ENCODE assay signal across 1 cellular context in the genomic region with DNA sequence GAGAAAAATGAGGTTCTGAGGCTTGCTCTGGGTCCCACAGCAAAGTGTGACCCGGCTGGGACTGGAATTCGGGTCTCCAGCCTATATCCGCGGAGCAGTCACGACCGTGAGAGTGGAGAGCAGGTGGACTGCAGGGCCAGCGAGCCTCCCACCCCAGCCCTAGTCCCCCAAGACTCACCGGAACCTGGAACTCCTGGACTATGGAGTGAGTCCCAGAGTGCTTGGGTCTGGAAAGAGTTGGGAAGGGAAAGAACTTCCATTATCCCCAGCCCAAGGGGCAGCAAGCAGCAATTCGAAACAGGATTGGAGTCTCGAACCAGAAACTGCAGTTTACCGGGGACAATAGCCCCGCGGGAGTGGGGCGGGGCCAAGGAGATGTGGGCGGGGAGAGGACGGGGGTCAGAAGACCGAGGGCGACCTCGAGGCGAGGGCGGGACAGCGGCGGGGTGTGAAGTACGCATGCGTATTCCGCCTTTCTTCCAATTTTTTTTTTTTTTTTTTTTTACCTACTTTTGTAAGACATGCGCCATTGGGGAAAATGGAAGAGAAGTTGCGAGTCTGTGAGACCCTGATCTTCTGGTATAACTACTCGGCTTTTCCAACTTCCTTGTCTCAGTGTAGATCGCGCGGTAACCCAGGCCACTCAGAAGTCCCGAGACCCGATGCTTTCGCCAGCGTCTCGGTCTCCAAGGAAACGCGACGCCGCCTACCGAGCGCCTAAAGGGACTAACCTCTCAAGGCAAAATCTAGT.
TF ChIP-seq lines count a peak whose summit lies in the region.

A gene with protein sequence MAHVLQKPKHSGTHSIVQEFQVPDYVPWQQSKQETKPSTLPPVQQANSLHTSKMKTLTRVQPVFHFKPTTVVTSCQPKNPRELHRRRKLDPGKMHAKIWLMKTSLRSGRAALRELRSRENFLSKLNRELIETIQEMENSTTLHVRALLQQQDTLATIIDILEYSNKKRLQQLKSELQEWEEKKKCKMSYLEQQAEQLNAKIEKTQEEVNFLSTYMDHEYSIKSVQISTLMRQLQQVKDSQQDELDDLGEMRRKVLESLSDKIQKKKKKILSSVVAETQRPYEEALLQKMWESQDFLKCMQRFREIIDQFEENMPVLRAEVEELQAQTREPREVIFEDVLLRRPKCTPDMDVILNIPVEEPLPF (minus strand): TSS at position 670 of the 751 bp plus-strand sequence. CDS start 140 bp downstream, at position 530.

TF ChIP-seq in H1, 55 proteins besides CTCF, POLR2A, EP300 and RAD21 (continues in another document):
- TF ChIP-seq CBX8 (IDR thresholded peaks at IDR 0.05; ENCODE audit: borderline replicate concordance, low read depth, low read length) (no peak), RFX5 (IDR thresholded peaks at IDR 0.05; ENCODE audit: borderline replicate concordance, low read depth, low read length) (0 out of 2 replicates have a peak, but pooled peaks have one; percentile 26), HDAC2 (IDR thresholded peaks at IDR 0.05; ENCODE audit: borderline replicate concordance in 1 of 2, low read depth in 2 of 2, low read length in 2 of 2) (no peak), SP4 (IDR thresholded peaks at IDR 0.05; ENCODE audit: low read length) (0 out of 2 replicates have a peak, but pooled peaks have one; percentile 49), SP1 (IDR thresholded peaks at IDR 0.05; ENCODE audit: low read depth, low read length) (peak; percentile 50; the same call in 1 of the 2 replicates), RBBP5 (IDR thresholded peaks at IDR 0.05; ENCODE audit: borderline replicate concordance, low read depth, low read length) (no peak), TAF1 (IDR thresholded peaks at IDR 0.05; ENCODE audit: low read depth, low read length) (peak; percentile 53; the same call in 1 of the 2 replicates), BACH1 (IDR thresholded peaks at IDR 0.05; ENCODE audit: low read length) (no peak), JUN (IDR thresholded peaks at IDR 0.05; ENCODE audit: low read depth, low read length) (no peak), EGR1 (IDR thresholded peaks at IDR 0.05; ENCODE audit: borderline replicate concordance, low read depth, low read length) (no peak), CHD1 (IDR thresholded peaks at IDR 0.05; ENCODE audit: low read depth, low read length) (no peak), POLR2AphosphoS5 (IDR thresholded peaks at IDR 0.05; ENCODE audit: low read depth, low read length) (no peak), RNF2 (IDR thresholded peaks at IDR 0.05; ENCODE audit: borderline replicate concordance, low read depth, low read length, missing control alignments, poor library complexity, severe bottlenecking) (no peak), BCL11A (IDR thresholded peaks at IDR 0.05; ENCODE audit: low read depth in 2 of 2, low read length in 2 of 2) (no peak), SRF (IDR thresholded peaks at IDR 0.05; ENCODE audit: low read depth, low read length) (no peak), CBX5 (IDR thresholded peaks at IDR 0.05; ENCODE audit: low read depth, low read length) (no peak), SIN3A (conservative IDR thresholded peaks at IDR 0.05 in 1 of 2, IDR thresholded peaks at IDR 0.05 in 1 of 2; ENCODE audit: low read depth in 1 of 2, low read length in 2 of 2) (peak; percentile 87 to 99; a peak in 3 of 4 replicates), SUZ12 (IDR thresholded peaks at IDR 0.05; ENCODE audit: low read length) (no peak), ATF3 (IDR thresholded peaks at IDR 0.05; ENCODE audit: insufficient read depth, low read depth, low read length) (no peak), CREB1 (IDR thresholded peaks at IDR 0.05) (no peak), SAP30 (IDR thresholded peaks at IDR 0.05; ENCODE audit: insufficient read depth, insufficient replicate concordance, low read length) (peak; percentile 80), RXRA (IDR thresholded peaks at IDR 0.05; ENCODE audit: insufficient read depth, low read depth, low read length) (no peak), FOSL1 (IDR thresholded peaks at IDR 0.05; ENCODE audit: insufficient read depth, low read depth, low read length) (no peak), GABPA (IDR thresholded peaks at IDR 0.05; ENCODE audit: borderline replicate concordance, insufficient read depth, low read length) (no peak), TAF7 (optimal IDR thresholded peaks at IDR 0.05; ENCODE audit: borderline replicate concordance, low read depth, low read length) (no peak), KDM1A (IDR thresholded peaks at IDR 0.05; ENCODE audit: borderline replicate concordance, low read length) (no peak), KDM4A (IDR thresholded peaks at IDR 0.05; ENCODE audit: low read depth, low read length, severe bottlenecking) (peak; percentile 63), SIRT6 (IDR thresholded peaks at IDR 0.05; ENCODE audit: low read length) (no peak), CHD2 (IDR thresholded peaks at IDR 0.05; ENCODE audit: low read length) (peak; percentile 85), HDAC6 (IDR thresholded peaks at IDR 0.05; ENCODE audit: low read depth, low read length) (no peak), KDM5A (IDR thresholded peaks at IDR 0.05; ENCODE audit: low read length) (no peak), TBP (IDR thresholded peaks at IDR 0.05; ENCODE audit: low read depth, low read length) (no peak), BRCA1 (IDR thresholded peaks at IDR 0.05; ENCODE audit: low read depth, low read length) (peak; percentile 61), CEBPB (IDR thresholded peaks at IDR 0.05; ENCODE audit: low read depth, low read length) (no peak), YY1 (IDR thresholded peaks at IDR 0.05; ENCODE audit: low read depth, low read length) (no peak), SP2 (IDR thresholded peaks at IDR 0.05; ENCODE audit: low read length) (no peak), GTF2F1 (IDR thresholded peaks at IDR 0.05; ENCODE audit: borderline replicate concordance, low read depth, low read length) (no peak), NRF1 (IDR thresholded peaks at IDR 0.05; ENCODE audit: low read depth, low read length) (no peak), TEAD4 (IDR thresholded peaks at IDR 0.05; ENCODE audit: low read depth, low read length) (0 out of 2 replicates have a peak, but pooled peaks have one; percentile 4), ZNF274 (IDR thresholded peaks at IDR 0.05; ENCODE audit: borderline replicate concordance, extremely low read depth, low read length) (no peak), EZH2 (IDR thresholded peaks at IDR 0.05; ENCODE audit: low read depth, low read length, severe bottlenecking) (no peak), ASH2L (IDR thresholded peaks at IDR 0.05; ENCODE audit: low read length) (peak; percentile 47), MAFK (IDR thresholded peaks at IDR 0.05; ENCODE audit: low read depth, low read length) (no peak), JUND (IDR thresholded peaks at IDR 0.05; ENCODE audit: low read length) (no peak), PHF8 (conservative IDR thresholded peaks at IDR 0.05; ENCODE audit: low read depth, low read length) (no peak), NANOG (IDR thresholded peaks at IDR 0.05; ENCODE audit: insufficient read depth, low read depth, low read length, poor library complexity, severe bottlenecking) (no peak), SIX5 (IDR thresholded peaks at IDR 0.05; ENCODE audit: low read depth, low read length) (no peak)
- TF ChIP-seq, protein P1, sequence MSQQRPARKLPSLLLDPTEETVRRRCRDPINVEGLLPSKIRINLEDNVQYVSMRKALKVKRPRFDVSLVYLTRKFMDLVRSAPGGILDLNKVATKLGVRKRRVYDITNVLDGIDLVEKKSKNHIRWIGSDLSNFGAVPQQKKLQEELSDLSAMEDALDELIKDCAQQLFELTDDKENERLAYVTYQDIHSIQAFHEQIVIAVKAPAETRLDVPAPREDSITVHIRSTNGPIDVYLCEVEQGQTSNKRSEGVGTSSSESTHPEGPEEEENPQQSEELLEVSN (IDR thresholded peaks at IDR 0.05), result peak; percentile 96
- TF ChIP-seq, protein P2, sequence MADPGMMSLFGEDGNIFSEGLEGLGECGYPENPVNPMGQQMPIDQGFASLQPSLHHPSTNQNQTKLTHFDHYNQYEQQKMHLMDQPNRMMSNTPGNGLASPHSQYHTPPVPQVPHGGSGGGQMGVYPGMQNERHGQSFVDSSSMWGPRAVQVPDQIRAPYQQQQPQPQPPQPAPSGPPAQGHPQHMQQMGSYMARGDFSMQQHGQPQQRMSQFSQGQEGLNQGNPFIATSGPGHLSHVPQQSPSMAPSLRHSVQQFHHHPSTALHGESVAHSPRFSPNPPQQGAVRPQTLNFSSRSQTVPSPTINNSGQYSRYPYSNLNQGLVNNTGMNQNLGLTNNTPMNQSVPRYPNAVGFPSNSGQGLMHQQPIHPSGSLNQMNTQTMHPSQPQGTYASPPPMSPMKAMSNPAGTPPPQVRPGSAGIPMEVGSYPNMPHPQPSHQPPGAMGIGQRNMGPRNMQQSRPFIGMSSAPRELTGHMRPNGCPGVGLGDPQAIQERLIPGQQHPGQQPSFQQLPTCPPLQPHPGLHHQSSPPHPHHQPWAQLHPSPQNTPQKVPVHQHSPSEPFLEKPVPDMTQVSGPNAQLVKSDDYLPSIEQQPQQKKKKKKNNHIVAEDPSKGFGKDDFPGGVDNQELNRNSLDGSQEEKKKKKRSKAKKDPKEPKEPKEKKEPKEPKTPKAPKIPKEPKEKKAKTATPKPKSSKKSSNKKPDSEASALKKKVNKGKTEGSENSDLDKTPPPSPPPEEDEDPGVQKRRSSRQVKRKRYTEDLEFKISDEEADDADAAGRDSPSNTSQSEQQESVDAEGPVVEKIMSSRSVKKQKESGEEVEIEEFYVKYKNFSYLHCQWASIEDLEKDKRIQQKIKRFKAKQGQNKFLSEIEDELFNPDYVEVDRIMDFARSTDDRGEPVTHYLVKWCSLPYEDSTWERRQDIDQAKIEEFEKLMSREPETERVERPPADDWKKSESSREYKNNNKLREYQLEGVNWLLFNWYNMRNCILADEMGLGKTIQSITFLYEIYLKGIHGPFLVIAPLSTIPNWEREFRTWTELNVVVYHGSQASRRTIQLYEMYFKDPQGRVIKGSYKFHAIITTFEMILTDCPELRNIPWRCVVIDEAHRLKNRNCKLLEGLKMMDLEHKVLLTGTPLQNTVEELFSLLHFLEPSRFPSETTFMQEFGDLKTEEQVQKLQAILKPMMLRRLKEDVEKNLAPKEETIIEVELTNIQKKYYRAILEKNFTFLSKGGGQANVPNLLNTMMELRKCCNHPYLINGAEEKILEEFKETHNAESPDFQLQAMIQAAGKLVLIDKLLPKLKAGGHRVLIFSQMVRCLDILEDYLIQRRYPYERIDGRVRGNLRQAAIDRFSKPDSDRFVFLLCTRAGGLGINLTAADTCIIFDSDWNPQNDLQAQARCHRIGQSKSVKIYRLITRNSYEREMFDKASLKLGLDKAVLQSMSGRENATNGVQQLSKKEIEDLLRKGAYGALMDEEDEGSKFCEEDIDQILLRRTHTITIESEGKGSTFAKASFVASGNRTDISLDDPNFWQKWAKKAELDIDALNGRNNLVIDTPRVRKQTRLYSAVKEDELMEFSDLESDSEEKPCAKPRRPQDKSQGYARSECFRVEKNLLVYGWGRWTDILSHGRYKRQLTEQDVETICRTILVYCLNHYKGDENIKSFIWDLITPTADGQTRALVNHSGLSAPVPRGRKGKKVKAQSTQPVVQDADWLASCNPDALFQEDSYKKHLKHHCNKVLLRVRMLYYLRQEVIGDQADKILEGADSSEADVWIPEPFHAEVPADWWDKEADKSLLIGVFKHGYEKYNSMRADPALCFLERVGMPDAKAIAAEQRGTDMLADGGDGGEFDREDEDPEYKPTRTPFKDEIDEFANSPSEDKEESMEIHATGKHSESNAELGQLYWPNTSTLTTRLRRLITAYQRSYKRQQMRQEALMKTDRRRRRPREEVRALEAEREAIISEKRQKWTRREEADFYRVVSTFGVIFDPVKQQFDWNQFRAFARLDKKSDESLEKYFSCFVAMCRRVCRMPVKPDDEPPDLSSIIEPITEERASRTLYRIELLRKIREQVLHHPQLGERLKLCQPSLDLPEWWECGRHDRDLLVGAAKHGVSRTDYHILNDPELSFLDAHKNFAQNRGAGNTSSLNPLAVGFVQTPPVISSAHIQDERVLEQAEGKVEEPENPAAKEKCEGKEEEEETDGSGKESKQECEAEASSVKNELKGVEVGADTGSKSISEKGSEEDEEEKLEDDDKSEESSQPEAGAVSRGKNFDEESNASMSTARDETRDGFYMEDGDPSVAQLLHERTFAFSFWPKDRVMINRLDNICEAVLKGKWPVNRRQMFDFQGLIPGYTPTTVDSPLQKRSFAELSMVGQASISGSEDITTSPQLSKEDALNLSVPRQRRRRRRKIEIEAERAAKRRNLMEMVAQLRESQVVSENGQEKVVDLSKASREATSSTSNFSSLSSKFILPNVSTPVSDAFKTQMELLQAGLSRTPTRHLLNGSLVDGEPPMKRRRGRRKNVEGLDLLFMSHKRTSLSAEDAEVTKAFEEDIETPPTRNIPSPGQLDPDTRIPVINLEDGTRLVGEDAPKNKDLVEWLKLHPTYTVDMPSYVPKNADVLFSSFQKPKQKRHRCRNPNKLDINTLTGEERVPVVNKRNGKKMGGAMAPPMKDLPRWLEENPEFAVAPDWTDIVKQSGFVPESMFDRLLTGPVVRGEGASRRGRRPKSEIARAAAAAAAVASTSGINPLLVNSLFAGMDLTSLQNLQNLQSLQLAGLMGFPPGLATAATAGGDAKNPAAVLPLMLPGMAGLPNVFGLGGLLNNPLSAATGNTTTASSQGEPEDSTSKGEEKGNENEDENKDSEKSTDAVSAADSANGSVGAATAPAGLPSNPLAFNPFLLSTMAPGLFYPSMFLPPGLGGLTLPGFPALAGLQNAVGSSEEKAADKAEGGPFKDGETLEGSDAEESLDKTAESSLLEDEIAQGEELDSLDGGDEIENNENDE (IDR thresholded peaks at IDR 0.05; ENCODE audit: insufficient replicate concordance, low read length), result no peak
- TF ChIP-seq, protein P3, sequence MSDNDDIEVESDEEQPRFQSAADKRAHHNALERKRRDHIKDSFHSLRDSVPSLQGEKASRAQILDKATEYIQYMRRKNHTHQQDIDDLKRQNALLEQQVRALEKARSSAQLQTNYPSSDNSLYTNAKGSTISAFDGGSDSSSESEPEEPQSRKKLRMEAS (IDR thresholded peaks at IDR 0.05), result peak; percentile 69; the same call in 1 of the 2 replicates
- TF ChIP-seq, protein P4, sequence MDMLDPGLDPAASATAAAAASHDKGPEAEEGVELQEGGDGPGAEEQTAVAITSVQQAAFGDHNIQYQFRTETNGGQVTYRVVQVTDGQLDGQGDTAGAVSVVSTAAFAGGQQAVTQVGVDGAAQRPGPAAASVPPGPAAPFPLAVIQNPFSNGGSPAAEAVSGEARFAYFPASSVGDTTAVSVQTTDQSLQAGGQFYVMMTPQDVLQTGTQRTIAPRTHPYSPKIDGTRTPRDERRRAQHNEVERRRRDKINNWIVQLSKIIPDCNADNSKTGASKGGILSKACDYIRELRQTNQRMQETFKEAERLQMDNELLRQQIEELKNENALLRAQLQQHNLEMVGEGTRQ (IDR thresholded peaks at IDR 0.05; ENCODE audit: low read length), result no peak
- TF ChIP-seq, protein P5, sequence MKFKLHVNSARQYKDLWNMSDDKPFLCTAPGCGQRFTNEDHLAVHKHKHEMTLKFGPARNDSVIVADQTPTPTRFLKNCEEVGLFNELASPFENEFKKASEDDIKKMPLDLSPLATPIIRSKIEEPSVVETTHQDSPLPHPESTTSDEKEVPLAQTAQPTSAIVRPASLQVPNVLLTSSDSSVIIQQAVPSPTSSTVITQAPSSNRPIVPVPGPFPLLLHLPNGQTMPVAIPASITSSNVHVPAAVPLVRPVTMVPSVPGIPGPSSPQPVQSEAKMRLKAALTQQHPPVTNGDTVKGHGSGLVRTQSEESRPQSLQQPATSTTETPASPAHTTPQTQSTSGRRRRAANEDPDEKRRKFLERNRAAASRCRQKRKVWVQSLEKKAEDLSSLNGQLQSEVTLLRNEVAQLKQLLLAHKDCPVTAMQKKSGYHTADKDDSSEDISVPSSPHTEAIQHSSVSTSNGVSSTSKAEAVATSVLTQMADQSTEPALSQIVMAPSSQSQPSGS (IDR thresholded peaks at IDR 0.05; ENCODE audit: low read length), result no peak
